Comparison of ENCODE assay signal across 8 cellular contexts in the genomic region with DNA sequence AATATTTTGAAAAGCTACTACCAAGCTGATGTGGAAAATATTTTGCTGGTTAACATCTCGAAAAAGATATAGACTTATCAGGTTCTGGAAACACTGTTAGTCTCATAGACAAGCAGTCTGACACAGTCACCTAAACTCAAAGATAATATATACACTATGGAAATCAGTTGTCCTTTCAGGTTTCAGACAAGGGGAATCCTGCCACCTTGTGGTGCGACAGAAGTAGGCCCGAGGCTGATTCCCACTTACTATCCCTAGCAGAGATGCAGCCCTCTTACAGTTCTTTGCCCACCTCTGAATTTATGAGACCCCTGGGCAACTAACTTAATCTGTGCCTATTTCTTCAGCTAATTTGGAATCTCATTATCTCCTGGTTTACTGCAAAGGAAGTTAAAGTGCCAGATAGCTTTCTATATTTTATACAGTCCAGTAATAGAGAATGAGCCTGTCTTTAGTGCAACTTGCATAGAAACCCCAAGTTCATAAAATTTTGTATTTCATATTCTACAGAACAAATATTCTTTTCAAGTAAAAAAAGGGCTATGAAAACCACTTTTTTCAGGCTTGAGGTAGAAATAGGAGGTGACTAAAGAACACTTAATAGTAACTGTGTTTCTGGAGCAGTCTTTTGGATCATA. TPM values are rescaled to one million over a fixed set of nuclear protein-coding genes. Genes with fewer than 3 reads are reported as not detected.
DNase-seq lines count a peak whose midpoint lies in the region; ATAC-seq, FAIRE-seq and TF ChIP-seq lines count a peak whose summit lies in the region.

No MANE protein-coding gene starts in this region.

- no CpG with 5 or more reads among the region's 3 CpGs for WGBS in H9 (ENCODE audit: extremely low coverage, insufficient read length, low lambda C conversion rate)
- WGBS in pancreas, 2 donors, result 0% methylated on average over 3 of the region's 3 CpGs

- H3K14ac ChIP-seq in H9 (ENCODE audit: insufficient read depth, low read length), result no peak overlapping the region

- no peaks in the 10 kb centered on the region for H3K27me3 Mint-ChIP-seq in H9 (ENCODE audit: low read depth)

- no peaks in the 10 kb centered on the region for H3K79me2 ChIP-seq in H9 (ENCODE audit: insufficient read depth, low read length)
- H3K79me2 ChIP-seq in MM.1S (ENCODE audit: low read length), result no peaks in the 10 kb centered on the region

- intact Hi-C loops in pancreas (cut with DNase I), result loop anchor here in 2 of 3 donors (5.0 to 10.0 kb wide), 2 partner anchors 384 to 416 kb away; no protein-coding TSS in a partner anchor

- H4K91ac ChIP-seq in H9 (ENCODE audit: insufficient read length, low read depth, low read length), result no peak overlapping the region

- H2BK5ac ChIP-seq in H9 (ENCODE audit: insufficient read length, low read length), result no peak overlapping the region

- H3K27ac Mint-ChIP-seq in H9, result no peak overlapping the region; a peak in 1 of 7 replicates

- no peak overlapping the region for H2AK5ac ChIP-seq in H9 (ENCODE audit: insufficient read length, low read length)

- H3K18ac ChIP-seq in H9 (ENCODE audit: insufficient read length, low read depth, low read length), result no peak overlapping the region

- H3K4ac ChIP-seq in H9 (ENCODE audit: low read depth, low read length), result no peak overlapping the region

- no peak overlapping the region for H2BK12ac ChIP-seq in H9 (ENCODE audit: insufficient read length, low read depth, low read length)

- POLR2A ChIA-PET in RWPE1 (lab: Yijun Ruan, JAX; ENCODE audit: low non-redundant PET), result no interaction called here

- H3K23ac ChIP-seq in H9 (ENCODE audit: insufficient read length, low read depth, low read length), result no peak overlapping the region

- H3K9ac ChIP-seq in H9 (ENCODE audit: extremely low read depth, insufficient read length, low read length) (no peak overlapping the region), MM.1S (ENCODE audit: low read length) (no peak overlapping the region)

- no peaks in the 10 kb centered on the region for H3K4me1 ChIP-seq in H9 (ENCODE audit: insufficient read depth, low read length)
- no peaks in the 10 kb centered on the region for H3K4me1 ChIP-seq in MM.1S (ENCODE audit: low read length)
- no peaks in the 10 kb centered on the region for H3K4me1 ChIP-seq in pancreas

- no peak overlapping the region for H4K5ac ChIP-seq in H9 (ENCODE audit: insufficient read length, low read depth, low read length)

- H3K36me3 ChIP-seq in MM.1S (replicated peaks; ENCODE audit: insufficient read depth, low read length) (no peaks in the 10 kb centered on the region), pancreas (no peaks in the 10 kb centered on the region)

- ATAC-seq in pancreas, result peak; percentile 88 to 99 (median 97)

- no peaks in the 10 kb centered on the region for H3K23me2 ChIP-seq in H9 (ENCODE audit: insufficient read length, low read depth, low read length, poor library complexity, severe bottlenecking)

- in situ Hi-C loops in G401 (cut with HindIII; ENCODE audit: low sequenced_read_pairs), result no loop called here

- CTCF ChIA-PET in RWPE1 (lab: Yijun Ruan, JAX), result interaction anchor here (0.6 to 3.4 kb wide), 11 partner anchors 210 to 681 kb away, joined by 3 to 22 read pairs (median 4); no protein-coding TSS in a partner anchor

- H2BK15ac ChIP-seq in H9 (ENCODE audit: low read depth, low read length), result no peak overlapping the region

- no peaks in the 10 kb centered on the region for H3K27me3 ChIP-seq in H9 (ENCODE audit: insufficient read depth, low read length)
- H3K27me3 ChIP-seq in MM.1S (replicated peaks; ENCODE audit: insufficient read depth, low read length), result no peaks in the 10 kb centered on the region
- no peaks in the 10 kb centered on the region for H3K27me3 ChIP-seq in pancreas

- no peak overlapping the region for H4K8ac ChIP-seq in H9 (replicated peaks; ENCODE audit: insufficient read length, low read depth, low read length)

- no peak overlapping the region for H3T11ph ChIP-seq in H9 (ENCODE audit: low read length)

- H3K4me3 Mint-ChIP-seq in H9, result no peak overlapping the region

- TF ChIP-seq CTCF in H9 (conservative IDR thresholded peaks at IDR 0.05) (peak; percentile 93), MM.1S (IDR thresholded peaks at IDR 0.05; ENCODE audit: low read length) (peak; percentile 82), RWPE1 (conservative IDR thresholded peaks at IDR 0.05; ENCODE audit: low read depth) (peak; percentile 94), pancreas (IDR thresholded peaks at IDR 0.05) (peak; percentile 66 to 83 (median 75))

- H3K4me1 Mint-ChIP-seq in H9, result peaks cover 6 to 17% of the 10 kb centered on the region in 2 experiments

- DNase-seq in G401 (ENCODE audit: low spot score), result peak; percentile 78
- DNase-seq in H9, result peak; percentile 63
- DNase-seq in MM.1S, result peak; percentile 54
- peak; percentile 69 for DNase-seq in RWPE1 (ENCODE audit: low spot score)
- DNase-seq in activated effector memory CD4-positive, alpha-beta T cell treated with Interleukin-2 at 50 U/mL for 16 hours, result peak; percentile 29
- peak; percentile 25 to 54 for DNase-seq in frontal cortex (ENCODE audit: low spot score in 2 of 2)
- DNase-seq in pancreas, result peak in 5 of 6 donors; percentile 49 to 75 (median 52)
- peak; percentile 63 for DNase-seq in ureter (ENCODE audit: low spot score)

- FAIRE-seq in frontal cortex (lab: Jason Lieb, UNC) (no peak), pancreas (lab: Jason Lieb, UNC) (peak; percentile 39)

- H3K4me3 ChIP-seq in MM.1S (ENCODE audit: low read length) (no peak overlapping the region), pancreas (no peak overlapping the region)

- H2BK120ac ChIP-seq in H9 (ENCODE audit: low read depth, low read length, poor library complexity, severe bottlenecking), result no peak overlapping the region

- no peak overlapping the region for H3K56ac ChIP-seq in H9 (ENCODE audit: insufficient read length, low read depth, low read length)

- no peak overlapping the region for H2AFZ ChIP-seq in H9 (ENCODE audit: low read length)
- H2AFZ ChIP-seq in MM.1S (ENCODE audit: low read length), result no peak overlapping the region

- H2BK20ac ChIP-seq in H9 (ENCODE audit: low read depth, low read length, poor library complexity, severe bottlenecking), result no peak overlapping the region

- H3K9me3 Mint-ChIP-seq in H9, result no peaks in the 10 kb centered on the region

- H4K20me1 ChIP-seq in H9 (ENCODE audit: control insufficient read depth, insufficient read depth, insufficient read length) (no peaks in the 10 kb centered on the region), MM.1S (ENCODE audit: insufficient read depth, low read length) (no peaks in the 10 kb centered on the region)

- H3K79me1 ChIP-seq in H9 (ENCODE audit: insufficient read depth, low read depth, low read length, poor library complexity, severe bottlenecking), result no peaks in the 10 kb centered on the region

- H3F3A ChIP-seq in MM.1S (ENCODE audit: insufficient read depth, low read length), result no peaks in the 10 kb centered on the region

- H3K4me2 ChIP-seq in H9 (ENCODE audit: insufficient read depth, insufficient read length, low read length), result no peak overlapping the region
- H3K4me2 ChIP-seq in MM.1S (ENCODE audit: low read depth, low read length), result no peak overlapping the region

- H3K9me3 ChIP-seq in H9 (ENCODE audit: control insufficient read depth, low read depth, low read length) (no peaks in the 10 kb centered on the region), MM.1S (replicated peaks; ENCODE audit: insufficient read depth, low read length) (no peaks in the 10 kb centered on the region), pancreas (no peaks in the 10 kb centered on the region)

- H3K36me3 Mint-ChIP-seq in H9 (ENCODE audit: insufficient read depth in 1 of 3, low read depth in 3 of 3), result peaks cover 2 to 13% (median 10%) of the 10 kb centered on the region in 3 experiments; a peak in 5 of 7 replicates

- no peaks in the 10 kb centered on the region for H3K9me2 ChIP-seq in MM.1S (replicated peaks; ENCODE audit: insufficient read depth, low read length)

- H3K27ac ChIP-seq in H9 (ENCODE audit: insufficient read length, low read depth, low read length) (no peak overlapping the region), MM.1S (ENCODE audit: low read length) (no peak overlapping the region), RWPE1 (no peak overlapping the region), pancreas (no peak overlapping the region)

RNA-seq across cellular contexts. Expression of a gene that starts 16.9 kb away (rescaled TPM):
- 35.3 and 38.9 TPM in 2 replicates for total RNA-seq in G401 (2014; rRNA removed; shearing (Covaris generic))
- total RNA-seq in H9 (2021), result 39.5 and 41.0 TPM in 2 replicates
- 44.0 TPM for total RNA-seq in frontal cortex
- 1 to 10 TPM; 4.1 to 7.1 (median 5.8) TPM for total RNA-seq in pancreas
- 10 to 100 TPM in 1 of 2 donors, 1 to 10 TPM in 1; 3.5 to 10.1 TPM for polyA plus RNA-seq in pancreas
- 25.1 TPM for total RNA-seq in ureter

RNA-seq across cellular contexts. Expression of a gene that starts 17.1 kb away (rescaled TPM):
- total RNA-seq in G401 (2014; rRNA removed; shearing (Covaris generic)), result 64.2 and 66.5 TPM in 2 replicates
- 72.2 and 77.0 TPM in 2 replicates for total RNA-seq in H9 (2021)
- 47.7 TPM for total RNA-seq in frontal cortex
- 10 to 100 TPM in 2 of 6 donors, 1 to 10 TPM in 4; 4.3 to 11.3 (median 9.0) TPM for total RNA-seq in pancreas
- 10 to 100 TPM in 1 of 2 donors, 1 to 10 TPM in 1; 8.0 to 15.9 TPM for polyA plus RNA-seq in pancreas
- total RNA-seq in ureter, result 42.1 TPM

RNA-seq across cellular contexts. Expression of a gene that starts 31.0 kb away (rescaled TPM):
- 10.1 and 16.3 TPM in 2 replicates for total RNA-seq in G401 (2014; rRNA removed; shearing (Covaris generic))
- total RNA-seq in H9 (2021) (44.9 and 50.4 TPM in 2 replicates), frontal cortex (21.2 TPM), pancreas (10 to 100 TPM; 17.5 to 25.1 (median 21.8) TPM), ureter (45.3 TPM)
- 10 to 100 TPM; 11.6 to 17.8 TPM for polyA plus RNA-seq in pancreas

RNA-seq across cellular contexts. Expression of a gene that starts 59.4 kb away (rescaled TPM):
- total RNA-seq in G401 (2014; rRNA removed; shearing (Covaris generic)), result not detected in 2 replicates
- total RNA-seq in H9 (2021) (0.96 and 1.3 TPM in 2 replicates), frontal cortex (5.7 TPM), pancreas (under 1 TPM; 0.06 to 0.58 (median 0.19) TPM), ureter (2.8 TPM)
- polyA plus RNA-seq in pancreas, result under 1 TPM; 0.04 to 0.66 TPM
